ENCODE assay signal across 29 cellular contexts in the genomic region with DNA sequence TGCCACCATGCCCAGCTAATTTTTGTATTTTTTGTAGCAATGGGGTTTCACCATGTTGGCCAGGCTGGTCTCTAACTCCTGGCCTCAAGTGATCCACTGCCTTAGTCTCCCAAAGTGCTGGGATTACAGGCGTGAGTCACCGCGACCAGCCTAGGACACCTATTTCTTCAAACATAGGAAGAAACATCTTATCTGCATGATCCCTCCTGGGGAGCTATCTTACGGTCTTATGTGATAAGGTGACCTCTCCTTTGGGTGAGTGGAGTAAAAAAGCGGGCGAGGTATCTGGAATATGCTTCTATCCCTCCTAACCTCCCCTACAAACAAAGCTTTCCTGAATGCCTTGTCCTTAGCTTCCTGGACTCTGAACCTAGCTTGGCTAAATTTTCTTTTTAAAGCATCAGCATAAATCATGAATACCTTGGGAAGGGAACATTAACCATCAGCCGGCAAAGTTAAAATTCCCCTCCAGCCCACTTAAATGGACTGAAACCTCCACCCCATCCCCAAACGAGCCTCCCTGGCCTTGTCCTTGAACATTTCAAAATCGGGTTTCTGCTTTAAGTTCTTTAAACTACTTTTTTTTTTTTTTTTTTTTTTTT. TPM values are rescaled to one million over a fixed set of nuclear protein-coding genes. Genes with fewer than 3 reads are reported as not detected.
"Had no signal": no experiment of that assay in that cellular context is flagged by ENCODE, and none has a peak within 500 bp of the region (broad histone marks: within the 10 kb centered on the region; RNA-seq: fewer than 3 reads in every experiment).

No MANE protein-coding gene starts in this region.

- H3K9me3 ChIP-seq: body of pancreas, colonic mucosa, gastroesophageal sphincter, lower lobe of right lung, neutrophil, suprapubic skin, tibial nerve had no signal

- H3K4me3 ChIP-seq: body of pancreas, colonic mucosa, dorsolateral prefrontal cortex, gastroesophageal sphincter, lower lobe of right lung, skin epidermis, suprapubic skin, tibial nerve had no signal

- ATAC-seq: activated CD8-positive, alpha-beta memory T cell treated with anti-CD3 and anti-CD28 coated beads, Interleukin-2, amount 10 ng/mL, durations not matched to agents 7 days and 5 days; activated CD8-positive, alpha-beta T cell treated with anti-CD3 and anti-CD28 coated beads, Interleukin-2, amount 10 ng/mL, durations not matched to agents 7 days and 5 days; activated naive CD4-positive, alpha-beta T cell treated with anti-CD3 and anti-CD28 coated beads, Interleukin-2, amount 50 U/mL, for 72 hours; activated T-cell treated with anti-CD3 and anti-CD28 coated beads, Interleukin-2, amount 50 U/mL, for 72 hours; body of pancreas; gastroesophageal sphincter; left colon; lower lobe of right lung; natural killer cell; sciatic nerve; stimulated activated memory B cell treated with anti-CD40 and anti-IgM and Interleukin-4, amounts not matched to agents 10 μg/mL and 1 μg/mL and 100 μg/mL, for 72 hours had no signal

- H3K27ac ChIP-seq: body of pancreas, colonic mucosa, dorsolateral prefrontal cortex, lower lobe of right lung, neutrophil, skin epidermis, suprapubic skin, tibial nerve had no signal

- H3K4me1 ChIP-seq: colonic mucosa had no signal

- H3K36me3 ChIP-seq: colonic mucosa, gastroesophageal sphincter, lower lobe of right lung, neutrophil, suprapubic skin, tibial nerve had no signal

- H3K27me3 ChIP-seq: body of pancreas, colonic mucosa, gastroesophageal sphincter, neutrophil, suprapubic skin, tibial nerve had no signal

- DNase-seq: activated CD4-positive, alpha-beta T cell treated with anti-CD3 and anti-CD28 coated beads for 1 hour; activated CD4-positive, alpha-beta T cell treated with anti-CD3 and anti-CD28 coated beads, Interleukin-2, amount 50 U/mL, for 1 hour; activated CD8-positive, alpha-beta memory T cell treated with anti-CD3 and anti-CD28 coated beads, Interleukin-2, amount 10 ng/mL, durations not matched to agents 7 days and 5 days; activated CD8-positive, alpha-beta T cell treated with anti-CD3 and anti-CD28 coated beads, Interleukin-2, amount 10 ng/mL, durations not matched to agents 7 days and 5 days; activated naive CD4-positive, alpha-beta T cell; activated T-cell treated with anti-CD3 and anti-CD28 coated beads for 4 hours; activated T-cell treated with anti-CD3 and anti-CD28 coated beads, Interleukin-2, amount 50 U/mL, for 72 hours; aorta; body of pancreas; cerebellar nuclear complex; colonic mucosa; dorsolateral prefrontal cortex; effector memory CD4-positive, alpha-beta T cell; hippocampal formation; left colon; lower lobe of right lung; mesenchymal stem cell; natural killer cell; stimulated activated CD4-positive, alpha-beta T cell treated with anti-CD3 and anti-CD28 coated beads, Interleukin-4, amount 100 ng/mL, for 4 hours; stimulated activated CD8-positive, alpha-beta memory T cell treated with anti-CD3 and anti-CD28 coated beads, Interleukin-4, amount 100 ng/mL, for 48 hours; T-helper 2 cell had no signal

RNA-seq across cellular contexts. Expression of gene RIPOR3, which starts 24.5 kb away (rescaled TPM):
- total RNA-seq: activated CD8-positive, alpha-beta memory T cell treated with anti-CD3 and anti-CD28 coated beads, Interleukin-2, amount 10 ng/mL, durations not matched to agents 7 days and 5 days; activated CD8-positive, alpha-beta T cell treated with anti-CD3 and anti-CD28 coated beads, Interleukin-2, amount 10 ng/mL, durations not matched to agents 7 days and 5 days had no signal
